ENCODE assay signal across 9 cellular contexts in genomic region chr5:142845954-142846398, GRCh38.
A peak's percentile ranks its signal among the peaks of the same experiment; 100 is the strongest.
DNase-seq lines count a peak whose midpoint lies in the region; ATAC-seq and TF ChIP-seq lines count a peak whose summit lies in the region.
"Had no signal": no experiment of that assay in that cellular context is flagged by ENCODE, and none has a peak within 500 bp of the region (broad histone marks: within the 10 kb centered on the region; RNA-seq: fewer than 3 reads in every experiment).

No MANE protein-coding gene starts in this region.

- DNase-seq in activated naive CD8-positive, alpha-beta T cell treated with anti-CD3 and anti-CD28 coated beads for 36 hours: no peak
- DNase-seq in naive thymus-derived CD8-positive, alpha-beta T cell: no peak
- DNase-seq in omental fat pad (ENCODE audit: low spot score) (no peak), GM13977 (ENCODE audit: low spot score) (no peak), retina (no peak)
- DNase-seq: effector memory CD4-positive, alpha-beta T cell had no signal

- no peaks in the 10 kb centered on the region for H3K9me3 Mint-ChIP-seq in activated naive CD8-positive, alpha-beta T cell treated with anti-CD3 and anti-CD28 coated beads for 36 hours
- no peaks in the 10 kb centered on the region for H3K9me3 Mint-ChIP-seq in naive thymus-derived CD8-positive, alpha-beta T cell

- in situ Hi-C loops in GM13977 (cut with MboI; ENCODE audit: low pct_unique_long_range_greater_than_20kb, low sequenced_read_pairs, unreplicated experiment): no loop called here

- TF ChIP-seq CTCF in omental fat pad (IDR thresholded peaks at IDR 0.05) (no peak), GM13977 (IDR thresholded peaks at IDR 0.05; ENCODE audit: extremely low read depth, insufficient read depth, missing control alignments) (no peak)

- H3K27me3 Mint-ChIP-seq in activated naive CD8-positive, alpha-beta T cell treated with anti-CD3 and anti-CD28 coated beads for 36 hours: no peaks in the 10 kb centered on the region
- no peaks in the 10 kb centered on the region for H3K27me3 Mint-ChIP-seq in naive thymus-derived CD8-positive, alpha-beta T cell

- H3K4me3 Mint-ChIP-seq in activated naive CD8-positive, alpha-beta T cell treated with anti-CD3 and anti-CD28 coated beads for 36 hours: peak overlapping the region; percentile 7
- peak overlapping the region in 8 of 10 donors; percentile 33 to 73 (median 54) for H3K4me3 Mint-ChIP-seq in naive thymus-derived CD8-positive, alpha-beta T cell

- H3K36me3 Mint-ChIP-seq in activated naive CD8-positive, alpha-beta T cell treated with anti-CD3 and anti-CD28 coated beads for 36 hours: no peaks in the 10 kb centered on the region
- no peaks in the 10 kb centered on the region for H3K36me3 Mint-ChIP-seq in naive thymus-derived CD8-positive, alpha-beta T cell

- H3K4me1 Mint-ChIP-seq in activated naive CD8-positive, alpha-beta T cell treated with anti-CD3 and anti-CD28 coated beads for 36 hours: peaks cover 40% of the 10 kb centered on the region
- peaks cover 49 to 91% (median 81%) of the 10 kb centered on the region in 4 donors for H3K4me1 Mint-ChIP-seq in naive thymus-derived CD8-positive, alpha-beta T cell

- ATAC-seq in GM18517 (IDR thresholded peaks at IDR 0.05; ENCODE audit: unreplicated experiment) (peak; percentile 41), HG02798 (IDR thresholded peaks at IDR 0.05; ENCODE audit: poor library complexity, unreplicated experiment) (peak; percentile 48), omental fat pad (ENCODE audit: low FRiP score) (no peak), HG02610 (IDR thresholded peaks at IDR 0.05; ENCODE audit: unreplicated experiment) (no peak)
- no peak for ATAC-seq in naive thymus-derived CD8-positive, alpha-beta T cell

- H3K27ac Mint-ChIP-seq in activated naive CD8-positive, alpha-beta T cell treated with anti-CD3 and anti-CD28 coated beads for 36 hours: peak overlapping the region; percentile 46
- H3K27ac Mint-ChIP-seq in naive thymus-derived CD8-positive, alpha-beta T cell: peak overlapping the region; percentile 84 to 95 (median 91)

- POLR2A ChIA-PET in naive thymus-derived CD8-positive, alpha-beta T cell (lab: Charles Lee): interaction anchor here (0.7 to 1.1 kb wide), 2 partner anchors 75 to 558 kb away, joined by 3 to 4 read pairs; no protein-coding TSS in a partner anchor

Comparison
In these comparisons a context has a peak if more than half of its experiments do, and no peak if none do; other contexts are left out.
1. ATAC-seq: peak in GM18517 (single experiment) and HG02798 (single experiment); none in naive thymus-derived CD8-positive, alpha-beta T cell (0 of 2), omental fat pad (single experiment) and HG02610 (single experiment).